15 cellular contexts compared by ENCODE assay signal in the genomic region with DNA sequence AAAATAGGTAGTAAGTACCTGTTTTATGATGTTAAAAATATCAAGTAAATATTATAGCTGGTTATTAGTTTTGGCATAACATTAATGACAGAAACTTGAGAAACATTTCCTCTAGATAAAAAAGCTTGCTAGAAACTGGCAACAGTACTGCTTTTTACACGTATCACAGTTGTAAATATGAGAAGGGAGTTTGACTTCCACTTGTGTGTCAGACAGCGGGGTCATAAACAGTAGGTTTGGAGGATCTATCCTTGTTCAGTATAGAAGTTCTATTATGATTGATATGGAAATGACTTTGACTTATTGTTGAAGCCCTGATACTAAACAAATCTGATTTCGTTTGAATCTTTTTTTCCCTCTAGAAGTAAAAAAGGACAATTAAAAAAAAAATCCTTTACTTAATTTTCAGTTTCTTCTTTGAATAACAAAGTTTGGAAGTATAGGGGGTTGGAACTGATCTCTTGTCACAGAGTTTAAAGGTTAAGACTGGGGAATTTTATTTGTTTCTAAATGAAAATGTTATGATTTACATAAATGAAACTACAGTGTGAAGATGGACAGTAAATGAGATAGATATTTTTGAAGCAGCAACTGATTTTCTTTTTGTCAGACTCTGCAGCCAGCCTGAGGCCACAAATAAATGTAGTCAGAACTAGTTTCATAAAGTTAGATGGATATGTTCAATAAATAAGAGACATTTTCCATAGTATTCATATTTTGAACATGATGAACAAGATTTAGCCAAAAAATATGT. TPM values are rescaled to one million over a fixed set of nuclear protein-coding genes. Genes with fewer than 3 reads are reported as not detected.
DNase-seq lines count a peak whose midpoint lies in the region; ATAC-seq, FAIRE-seq and TF ChIP-seq lines count a peak whose summit lies in the region.
"Had no signal": no experiment of that assay in that cellular context is flagged by ENCODE, and none has a peak within 500 bp of the region (broad histone marks: within the 10 kb centered on the region; RNA-seq: fewer than 3 reads in every experiment).

No MANE protein-coding gene starts in this region.

- no peak overlapping the region for H4K8ac ChIP-seq in mesenchymal stem cell (ENCODE audit: low read length)
- H4K8ac ChIP-seq in H9 (replicated peaks; ENCODE audit: insufficient read length, low read depth, low read length) = no peak overlapping the region

- DNase-seq in A549 (ENCODE audit: low read depth in 1 of 2, low spot score in 1 of 2) (no peak), GM06990 (ENCODE audit: extremely low read depth, insufficient read length) (no peak), activated B cell treated with CpG ODN at 0.5 μM for 24 hours (no peak), mesenchymal stem cell (no peak), H9 (no peak), GOT3 (lab: John Stamatoyannopoulos, UW) (no peak), NCI-H146 (lab: John Stamatoyannopoulos, UW) (no peak), retina (no peak)
- DNase-seq: activated CD4-positive, alpha-beta T cell treated with anti-CD3 and anti-CD28 coated beads, Interleukin-2, amount 50 U/mL, for 48 hours; C1 segment of cervical spinal cord; NCI-H226; stimulated activated CD4-positive, alpha-beta T cell treated with anti-CD3 and anti-CD28 coated beads, Interleukin-4, amount 100 ng/mL, for 1 hour; stomach had no signal

- H3K9ac ChIP-seq in mesenchymal stem cell (ENCODE audit: low read length) (peak overlapping the region; percentile 16), H9 (ENCODE audit: extremely low read depth, insufficient read length, low read length) (no peak overlapping the region)

- H3K27me3 ChIP-seq in GM06990 (replicated peaks; ENCODE audit: control insufficient read depth, insufficient read depth, low read length) (no peaks in the 10 kb centered on the region), mesenchymal stem cell (ENCODE audit: control insufficient read depth in 1 of 2, insufficient read depth in 1 of 2, low read length in 2 of 2) (no peaks in the 10 kb centered on the region), H9 (ENCODE audit: insufficient read depth, low read length) (no peaks in the 10 kb centered on the region)
- H3K27me3 ChIP-seq: stomach had no signal

- H2BK20ac ChIP-seq in H9 (ENCODE audit: low read depth, low read length, poor library complexity, severe bottlenecking) = no peak overlapping the region

- H3K18ac ChIP-seq in mesenchymal stem cell (ENCODE audit: low read depth in 1 of 2, low read length in 2 of 2) = no peak overlapping the region
- no peak overlapping the region for H3K18ac ChIP-seq in H9 (ENCODE audit: insufficient read length, low read depth, low read length)

- no peak overlapping the region for H2BK12ac ChIP-seq in mesenchymal stem cell (ENCODE audit: low read length in 2 of 2)
- H2BK12ac ChIP-seq in H9 (ENCODE audit: insufficient read length, low read depth, low read length) = no peak overlapping the region

- H3K4me1 ChIP-seq in A549 = peaks cover 54% of the 10 kb centered on the region
- peaks cover 5% of the 10 kb centered on the region for H3K4me1 ChIP-seq in mesenchymal stem cell (ENCODE audit: control insufficient read depth, insufficient read depth, low read depth, low read length)
- no peaks in the 10 kb centered on the region for H3K4me1 ChIP-seq in H9 (ENCODE audit: insufficient read depth, low read length)

- H4K20me1 ChIP-seq in H9 (ENCODE audit: control insufficient read depth, insufficient read depth, insufficient read length) = no peaks in the 10 kb centered on the region

- no peaks in the 10 kb centered on the region for H3K27me3 Mint-ChIP-seq in activated B cell treated with CpG ODN at 0.5 μM for 24 hours
- no peaks in the 10 kb centered on the region for H3K27me3 Mint-ChIP-seq in H9 (ENCODE audit: low read depth)

- H3K4me1 Mint-ChIP-seq in activated B cell treated with CpG ODN at 0.5 μM for 24 hours (peaks cover 64% of the 10 kb centered on the region), H9 (peaks cover 17 to 20% of the 10 kb centered on the region in 2 experiments)

- no peak for TF ChIP-seq RAD21 in A549 (conservative IDR thresholded peaks at IDR 0.05 in 1 of 2, IDR thresholded peaks at IDR 0.05 in 1 of 2)

- no peak overlapping the region for H3K4ac ChIP-seq in mesenchymal stem cell (ENCODE audit: low read depth in 1 of 2, low read length in 2 of 2)
- no peak overlapping the region for H3K4ac ChIP-seq in H9 (ENCODE audit: low read depth, low read length)

- POLR2A ChIA-PET in A549 (lab: Yijun Ruan, JAX) (no interaction called here), activated B cell treated with CpG ODN at 0.5 μM for 24 hours (lab: Charles Lee) (interaction anchor here (0.6 to 0.7 kb wide), 2 partner anchors 19 to 50 kb away, joined by 3 to 7 read pairs; partner anchors contain the start of gene WNK1)

- H3K9me3 ChIP-seq in A549 = no peaks in the 10 kb centered on the region
- no peaks in the 10 kb centered on the region for H3K9me3 ChIP-seq in mesenchymal stem cell (ENCODE audit: control insufficient read depth, low read length)
- H3K9me3 ChIP-seq in H9 (ENCODE audit: control insufficient read depth, low read depth, low read length) = no peaks in the 10 kb centered on the region
- H3K9me3 ChIP-seq: HAP-1, stomach had no signal

- H3K79me2 ChIP-seq in H9 (ENCODE audit: insufficient read depth, low read length) = peaks cover 13% of the 10 kb centered on the region; the same call in 1 of the 2 replicates

- no peak overlapping the region for H3K4me2 ChIP-seq in A549
- H3K4me2 ChIP-seq in mesenchymal stem cell (ENCODE audit: low read length, poor library complexity, severe bottlenecking) = no peak overlapping the region
- H3K4me2 ChIP-seq in H9 (ENCODE audit: insufficient read depth, insufficient read length, low read length) = no peak overlapping the region

- H3T11ph ChIP-seq in H9 (ENCODE audit: low read length) = no peak overlapping the region

- H3K27ac ChIP-seq in A549 (no peak overlapping the region), mesenchymal stem cell (ENCODE audit: low read length, poor library complexity, severe bottlenecking) (no peak overlapping the region), H9 (ENCODE audit: insufficient read length, low read depth, low read length) (no peak overlapping the region)
- H3K27ac ChIP-seq: stomach had no signal

- H3K79me1 ChIP-seq in mesenchymal stem cell (replicated peaks; ENCODE audit: low read length, poor library complexity, severe bottlenecking) (peaks cover 4% of the 10 kb centered on the region), H9 (ENCODE audit: insufficient read depth, low read depth, low read length, poor library complexity, severe bottlenecking) (peaks cover 5% of the 10 kb centered on the region)

- peaks cover 3% of the 10 kb centered on the region for H3K36me3 Mint-ChIP-seq in activated B cell treated with CpG ODN at 0.5 μM for 24 hours (ENCODE audit: low read depth)
- H3K36me3 Mint-ChIP-seq in H9 (ENCODE audit: insufficient read depth in 1 of 3, low read depth in 3 of 3) = no peaks in the 10 kb centered on the region; a peak in 1 of 7 replicates

- H3K14ac ChIP-seq in mesenchymal stem cell (ENCODE audit: low read length in 2 of 2) (no peak overlapping the region), H9 (ENCODE audit: insufficient read depth, low read length) (no peak overlapping the region)

- TF ChIP-seq CTCF in A549 (IDR thresholded peaks at IDR 0.05) (no peak), GM06990 (IDR thresholded peaks at IDR 0.05; ENCODE audit: insufficient read depth, low read length, poor library complexity, severe bottlenecking) (no peak), activated B cell treated with CpG ODN at 0.5 μM for 24 hours (IDR thresholded peaks at IDR 0.05) (no peak), H9 (conservative IDR thresholded peaks at IDR 0.05) (no peak)

- H3K4me3 ChIP-seq in A549 = no peak overlapping the region
- 0 out of 2 replicates have a peak overlapping the region, but pooled peaks have one; percentile 5 for H3K4me3 ChIP-seq in GM06990 (replicated peaks; ENCODE audit: low read depth, low read length)
- no peak overlapping the region for H3K4me3 ChIP-seq in mesenchymal stem cell (ENCODE audit: insufficient read depth in 1 of 2, low read depth in 1 of 2, low read length in 2 of 2)
- H3K4me3 ChIP-seq: HAP-1, stomach had no signal

- no peak overlapping the region for H3K56ac ChIP-seq in H9 (ENCODE audit: insufficient read length, low read depth, low read length)

- H3K4me3 Mint-ChIP-seq in activated B cell treated with CpG ODN at 0.5 μM for 24 hours (peak overlapping the region; percentile 47), H9 (no peak overlapping the region)
- H3K4me3 Mint-ChIP-seq: T-helper 2 cell treated with Interferon-gamma antibody and Interleukin-4, amounts not matched to agents 5 μg/mL and 100 μg/mL, for 36 hours had no signal

- TF ChIP-seq EP300 in A549 (IDR thresholded peaks at IDR 0.05) = no peak

- peak overlapping the region; percentile 50 for H3K27ac Mint-ChIP-seq in activated B cell treated with CpG ODN at 0.5 μM for 24 hours
- no peak overlapping the region for H3K27ac Mint-ChIP-seq in H9
- H3K27ac Mint-ChIP-seq: T-helper 2 cell treated with Interferon-gamma antibody and Interleukin-4, amounts not matched to agents 5 μg/mL and 100 μg/mL, for 36 hours had no signal

- FAIRE-seq in A549 (lab: Jason Lieb, UNC) = peak; percentile 23

- CTCF ChIA-PET in A549 (lab: Yijun Ruan, JAX) = interaction anchor here (1.0 kb wide), 1 partner anchor 14 kb away, joined by 5 read pairs; no protein-coding TSS in a partner anchor
- CTCF ChIA-PET in activated B cell treated with CpG ODN at 0.5 μM for 24 hours (lab: Charles Lee) = interaction anchor here (1.4 kb wide), 1 partner anchor 11 kb away, joined by 4 read pairs; no protein-coding TSS in a partner anchor

- H2BK5ac ChIP-seq in mesenchymal stem cell (ENCODE audit: low read depth, low read length, poor library complexity, severe bottlenecking) (no peak overlapping the region), H9 (ENCODE audit: insufficient read length, low read length) (no peak overlapping the region)

- no peak overlapping the region for H2BK120ac ChIP-seq in mesenchymal stem cell (ENCODE audit: low read depth, low read length)
- no peak overlapping the region for H2BK120ac ChIP-seq in H9 (ENCODE audit: low read depth, low read length, poor library complexity, severe bottlenecking)

- H3K36me3 ChIP-seq in GM06990 (ENCODE audit: control insufficient read depth, insufficient read depth, low read length) = no peaks in the 10 kb centered on the region
- no peaks in the 10 kb centered on the region for H3K36me3 ChIP-seq in mesenchymal stem cell (ENCODE audit: control insufficient read depth in 1 of 2, insufficient read depth in 2 of 2, low read depth in 1 of 2, low read length in 2 of 2)
- H3K36me3 ChIP-seq: HAP-1, stomach had no signal

- H3K23ac ChIP-seq in mesenchymal stem cell (ENCODE audit: low read length in 2 of 2) (no peak overlapping the region), H9 (ENCODE audit: insufficient read length, low read depth, low read length) (no peak overlapping the region)

- H3K23me2 ChIP-seq in H9 (ENCODE audit: insufficient read length, low read depth, low read length, poor library complexity, severe bottlenecking) = no peaks in the 10 kb centered on the region

- no peak overlapping the region for H2BK15ac ChIP-seq in mesenchymal stem cell (ENCODE audit: low read depth, poor library complexity, severe bottlenecking)
- no peak overlapping the region for H2BK15ac ChIP-seq in H9 (ENCODE audit: low read depth, low read length)

- H4K91ac ChIP-seq in mesenchymal stem cell (ENCODE audit: low read length) = no peak overlapping the region
- H4K91ac ChIP-seq in H9 (ENCODE audit: insufficient read length, low read depth, low read length) = no peak overlapping the region

- intact Hi-C loops in activated B cell treated with CpG ODN at 0.5 μM for 24 hours (cut with micrococcal nuclease) = no loop called here

- no peak overlapping the region for H4K5ac ChIP-seq in H9 (ENCODE audit: insufficient read length, low read depth, low read length)

- no peak overlapping the region for H2AK5ac ChIP-seq in mesenchymal stem cell (ENCODE audit: low read length, severe bottlenecking)
- no peak overlapping the region for H2AK5ac ChIP-seq in H9 (ENCODE audit: insufficient read length, low read length)

- TF ChIP-seq POLR2A in A549 (IDR thresholded peaks at IDR 0.05; ENCODE audit: low read length) = no peak

- H3K9me3 Mint-ChIP-seq in activated B cell treated with CpG ODN at 0.5 μM for 24 hours = no peaks in the 10 kb centered on the region
- H3K9me3 Mint-ChIP-seq in H9 = no peaks in the 10 kb centered on the region
- H3K9me3 Mint-ChIP-seq: T-helper 2 cell treated with Interferon-gamma antibody and Interleukin-4, amounts not matched to agents 5 μg/mL and 100 μg/mL, for 36 hours had no signal

- H2AFZ ChIP-seq in mesenchymal stem cell (ENCODE audit: low read depth, low read length) (no peak overlapping the region), H9 (ENCODE audit: low read length) (no peak overlapping the region)

- ATAC-seq in A549 (no peak), activated B cell treated with CpG ODN at 0.5 μM for 24 hours (ENCODE audit: low read depth) (no peak)

- WGBS in A549 (ENCODE audit: missing lambda C conversion rate) = 55% methylated on average over 3 of the region's 3 CpGs
- 67% methylated on average over 2 of the region's 3 CpGs for WGBS in mesenchymal stem cell
- WGBS in H9 (ENCODE audit: extremely low coverage, insufficient read length, low lambda C conversion rate) = no CpG with 5 or more reads among the region's 3 CpGs

RNA-seq across cellular contexts. Expression of gene WNK1, which starts 50.0 kb away (rescaled TPM):
- polyA plus RNA-seq in A549 (2011; rRNA removed) (98.0 and 175 TPM in 2 replicates), A549 (2017; fragmentation: RNase III; extraction: RNeasy Plus Mini Kit Qiagen cat#74134 plus additional on column Dnase treatment) (83.8 to 88.4 TPM (median 87.4 TPM) in 3 replicates)
- 61.5 and 98.3 TPM in 2 replicates for polyA plus RNA-seq in A549 (2012; cell fraction: cytosol; rRNA removed)
- polyA plus RNA-seq in A549 (2012; cell fraction: nucleus; rRNA removed) = 114 and 124 TPM in 2 replicates
- 625 and 790 TPM in 2 replicates for polyA minus RNA-seq in A549 (2011; rRNA and poly(A)+ RNA removed)
- total RNA-seq in activated B cell treated with CpG ODN at 0.5 μM for 24 hours (142 and 155 TPM in 2 replicates), H9 (2021) (110 and 117 TPM in 2 replicates)
- polyA plus RNA-seq in mesenchymal stem cell (2013, experiment 1 of 2) = 53.4 TPM
- 50.7 TPM for polyA plus RNA-seq in mesenchymal stem cell (2013, experiment 2 of 2)
